Comparison of ENCODE assay signal across 27 cellular contexts in the genomic region with DNA sequence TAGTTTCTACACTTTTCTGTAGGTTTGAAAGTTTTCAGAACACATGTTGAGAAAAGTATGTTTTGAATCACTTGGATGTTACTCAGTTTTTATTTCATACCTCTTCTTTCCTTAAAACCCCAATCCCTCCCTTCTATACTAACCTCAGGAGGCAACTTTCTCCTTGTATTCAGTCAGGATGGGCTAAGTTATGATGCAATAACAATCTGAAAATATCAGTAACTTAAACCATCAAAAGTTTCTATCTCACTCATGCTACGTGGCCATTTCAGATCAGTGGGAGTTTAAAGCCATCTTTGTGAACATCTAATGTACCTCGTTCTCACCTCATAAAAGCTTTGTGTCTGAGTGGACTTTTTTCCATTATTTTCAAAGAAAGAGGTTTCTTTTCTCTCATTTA.
"Had no signal": no experiment of that assay in that cellular context is flagged by ENCODE, and none has a peak within 500 bp of the region (broad histone marks: within the 10 kb centered on the region; RNA-seq: fewer than 3 reads in every experiment).

No MANE protein-coding gene starts in this region.

- FAIRE-seq: urothelium cell line had no signal

- H3K9me3 ChIP-seq: stomach, suprapubic skin, testis, thoracic aorta, thyroid gland, tibial artery, tibial nerve, transverse colon, upper lobe of left lung, upper lobe of right lung, uterus, vagina had no signal

- H3K4me3 ChIP-seq: stomach, suprapubic skin, testis, thoracic aorta, thyroid gland, tibial artery, tibial nerve, transverse colon, upper lobe of left lung, upper lobe of right lung, uterus, vagina had no signal

- DNase-seq: stimulated activated CD4-positive, alpha-beta T cell treated with anti-CD3 and anti-CD28 coated beads, Interleukin-2, amount 100 ng/mL, for 48 hours; stimulated activated CD4-positive, alpha-beta T cell treated with anti-CD3 and anti-CD28 coated beads, Interleukin-4, amount 100 ng/mL, for 1 hour; stimulated activated CD4-positive, alpha-beta T cell treated with anti-CD3 and anti-CD28 coated beads, Interleukin-4, amount 100 ng/mL, for 24 hours; stimulated activated CD4-positive, alpha-beta T cell treated with anti-CD3 and anti-CD28 coated beads, Interleukin-4, amount 100 ng/mL, for 4 hours; stimulated activated CD8-positive, alpha-beta memory T cell treated with anti-CD3 and anti-CD28 coated beads, Interleukin-4, amount 100 ng/mL, for 48 hours; stimulated activated naive B cell treated with anti-CD40 and anti-IgM and Interleukin-4, amounts not matched to agents 10 μg/mL and 1 μg/mL and 100 μg/mL, for 72 hours; stimulated activated naive CD4-positive, alpha-beta T cell; stimulated activated naive CD4-positive, alpha-beta T cell treated with Interleukin-2 at 50 U/mL for 16 hours; stimulated activated naive CD8-positive, alpha-beta T cell treated with anti-CD3 and anti-CD28 coated beads, Interleukin-15, amount 100 ng/mL, for 72 hours; stimulated activated naive CD8-positive, alpha-beta T cell treated with anti-CD3 and anti-CD28 coated beads, Interleukin-15, Interleukin-2, amounts not matched to agents 100 U/mL and 50 U/mL, for 24 hours; stomach; substantia nigra; testis; thyroid gland; tibial artery; transverse colon; trophoblast cell; upper lobe of left lung; upper lobe of right lung; uterus had no signal

- H3K27me3 ChIP-seq: stomach, suprapubic skin, testis, thyroid gland, tibial artery, tibial nerve, transverse colon, upper lobe of left lung, uterus, vagina had no signal

- H3K27ac ChIP-seq: stomach, suprapubic skin, testis, thoracic aorta, thyroid gland, tibial artery, tibial nerve, transverse colon, upper lobe of left lung, upper lobe of right lung, uterus, vagina had no signal

- H3K36me3 ChIP-seq: stomach, suprapubic skin, thoracic aorta, thyroid gland, tibial artery, tibial nerve, transverse colon, upper lobe of left lung, upper lobe of right lung, uterus, vagina had no signal

- H3K4me1 ChIP-seq: stomach, testis, thyroid gland, tibial artery, tibial nerve, upper lobe of left lung, upper lobe of right lung, uterus, vagina had no signal

- ATAC-seq: stimulated activated effector memory CD8-positive, alpha-beta T cell treated with anti-CD3 and anti-CD28 coated beads, Interleukin-12 subunit alpha, Interleukin-12 subunit beta, amount 100 ng/mL, for 72 hours; stimulated activated memory B cell treated with anti-CD40 and anti-IgM and Interleukin-4, amounts not matched to agents 10 μg/mL and 1 μg/mL and 100 μg/mL, for 72 hours; stimulated activated naive B cell treated with anti-CD40 and anti-IgM and Interleukin-4, amounts not matched to agents 10 μg/mL and 1 μg/mL and 100 μg/mL, for 72 hours; stimulated activated naive CD8-positive, alpha-beta T cell treated with anti-CD3 and anti-CD28 coated beads, Interleukin-15, amount 100 ng/mL, for 72 hours; stimulated activated naive CD8-positive, alpha-beta T cell treated with anti-CD3 and anti-CD28 coated beads, Interleukin-15, Interleukin-2, amounts not matched to agents 100 U/mL and 50 U/mL, for 24 hours; upper lobe of right lung had no signal
